Comparison of ENCODE assay signal across 12 cellular contexts in genomic region chr18:58416704-58417683, GRCh38.
DNase-seq lines count a peak whose midpoint lies in the region; ATAC-seq, FAIRE-seq and TF ChIP-seq lines count a peak whose summit lies in the region.
"Had no signal": no experiment of that assay in that cellular context is flagged by ENCODE, and none has a peak within 500 bp of the region (broad histone marks: within the 10 kb centered on the region; RNA-seq: fewer than 3 reads in every experiment).

No MANE protein-coding gene starts in this region.

- no peaks in the 10 kb centered on the region for H3K36me3 ChIP-seq in HepG2 (replicated peaks in 1 of 2; ENCODE audit: control insufficient read depth in 1 of 2, insufficient read depth in 2 of 2, low read length in 2 of 2)
- H3K36me3 ChIP-seq: tibial artery had no signal

- 63% methylated on average over 16 of the region's 16 CpGs for WGBS in HepG2 (ENCODE audit: low lambda C conversion rate)

- peak overlapping the region; percentile 98 for H3K27ac ChIP-seq in HepG2 (ENCODE audit: extremely low read length, insufficient read depth, low read length)
- H3K27ac ChIP-seq: tibial artery had no signal

- H3K4me3 ChIP-seq in HepG2 (replicated peaks in 1 of 3; ENCODE audit: insufficient read depth in 1 of 3, low read depth in 2 of 3, low read length in 3 of 3), result peak overlapping the region in 1 of 3 experiments; percentile 42; a peak in 2 of 6 replicates
- H3K4me3 ChIP-seq: tibial artery had no signal

- in situ Hi-C loops in ACHN (cut with HindIII; ENCODE audit: low pct_ligation_motif_present, low pct_unique_long_range_greater_than_20kb, low sequenced_read_pairs) (no loop called here), HepG2 (cut with HindIII; ENCODE audit: extremely low pct_ligation_motif_present, low pct_unique_long_range_greater_than_20kb) (loop anchor here (10.0 kb wide), 1 partner anchor 392 kb away; no protein-coding TSS in a partner anchor)

- no peaks in the 10 kb centered on the region for H3K9me3 ChIP-seq in HepG2 (ENCODE audit: low read length)
- H3K9me3 ChIP-seq: tibial artery had no signal

- TF ChIP-seq RAD21 in HepG2 (CRISPR knock-in tag; IDR thresholded peaks at IDR 0.05), result no peak

- TF ChIP-seq POLR2A in HepG2 (IDR thresholded peaks at IDR 0.05; ENCODE audit: insufficient read depth in 1 of 2, low read depth in 2 of 2, low read length in 2 of 2), result peak in 1 of 2 experiments; percentile 50; a peak in 2 of 4 replicates

- POLR2A ChIA-PET in HepG2 (lab: Yijun Ruan, JAX), result interaction anchor here (0.6 to 6.8 kb wide), 21 partner anchors 12 to 1635 kb away, joined by 3 to 181 read pairs (median 4); no protein-coding TSS in a partner anchor

- CTCF ChIA-PET in HepG2 (lab: Yijun Ruan, JAX; ENCODE audit: low intra/inter-chr PET ratio, low total read pairs), result no interaction called here

- no peak overlapping the region for H2AFZ ChIP-seq in HepG2 (ENCODE audit: low read length)

- no peaks in the 10 kb centered on the region for H4K20me1 ChIP-seq in HepG2 (ENCODE audit: insufficient read depth, low read length)

- intact Hi-C loops in HepG2 (cut with micrococcal nuclease; ENCODE audit: unreplicated experiment), result loop anchor here (1.0 to 10.0 kb wide), 2 partner anchors 10 to 792 kb away; partner anchors contain the start of gene NARS1

- FAIRE-seq in HepG2 (lab: Jason Lieb, UNC), result peak; percentile 60

- H3K4me2 ChIP-seq in HepG2 (ENCODE audit: low read depth, low read length), result peak overlapping the region; percentile 64

- BruUV-seq in HepG2 (replicated peaks; lab: Mats Ljungman, UMichigan), result TSS peak; percentile 51

- peaks cover 68% of the 10 kb centered on the region for H3K4me1 ChIP-seq in HepG2 (ENCODE audit: insufficient read depth, low read length)

- H3K79me2 ChIP-seq in HepG2 (ENCODE audit: insufficient read depth, low read length), result peaks cover 11% of the 10 kb centered on the region

- no peaks in the 10 kb centered on the region for H3K27me3 ChIP-seq in HepG2 (ENCODE audit: control insufficient read depth in 1 of 2, insufficient read depth in 2 of 2, low read length in 2 of 2)
- H3K27me3 ChIP-seq: tibial artery had no signal

- TF ChIP-seq CTCF in HepG2 (CRISPR knock-in tag; IDR thresholded peaks at IDR 0.05), result no peak

- ATAC-seq in HepG2 (peak; percentile 27), GM21423 (IDR thresholded peaks at IDR 0.05; ENCODE audit: unreplicated experiment) (no peak), HG03095 (IDR thresholded peaks at IDR 0.05; ENCODE audit: unreplicated experiment) (no peak), GM18519 (IDR thresholded peaks at IDR 0.05; ENCODE audit: low FRiP score, unreplicated experiment) (no peak)

- H3K9ac ChIP-seq in HepG2 (ENCODE audit: insufficient read depth, low read depth, low read length), result peak overlapping the region; percentile 73

- TF ChIP-seq EP300 in HepG2 (IDR thresholded peaks at IDR 0.05; ENCODE audit: low read depth in 2 of 2, low read length in 2 of 2) (no peak), HepG2 (CRISPR knock-in tag; IDR thresholded peaks at IDR 0.05; ENCODE audit: borderline replicate concordance) (peak; percentile 25; the same call in 1 of the 2 replicates)

- DNase-seq in ACHN, result peak; percentile 41
- DNase-seq in NCI-H82 treated with DMSO at 0.1 percent for 48 hours (lab: John Stamatoyannopoulos, UW; ENCODE audit: unreplicated experiment), result peak; percentile 85
- peak; percentile 52 for DNase-seq in dedifferentiated amniotic fluid mesenchymal stem cell (ENCODE audit: extremely low spot score)
- peak; percentile 70 for DNase-seq in HepG2 (ENCODE audit: low spot score)
- DNase-seq in stimulated activated naive CD4-positive, alpha-beta T cell treated with Interleukin-2 at 50 U/mL for 16 hours (lab: John Stamatoyannopoulos, UW), result no peak
- DNase-seq: DND-41, KG1, right cardiac atrium had no signal

TF ChIP-seq in HepG2, 621 proteins besides CTCF, POLR2A, EP300 and RAD21 (continues in another document):
- TF ChIP-seq RFXANK (CRISPR knock-in tag; IDR thresholded peaks at IDR 0.05), result no peak
- no peak for TF ChIP-seq ZBTB40 (IDR thresholded peaks at IDR 0.05)
- no peak for TF ChIP-seq ZBTB40 (CRISPR knock-in tag; IDR thresholded peaks at IDR 0.05)
- TF ChIP-seq ARID5B (CRISPR knock-in tag; IDR thresholded peaks at IDR 0.05), result 0 out of 2 replicates have a peak, but pooled peaks have one; percentile 2
- TF ChIP-seq ZNF256 (CRISPR knock-in tag; conservative IDR thresholded peaks at IDR 0.05), result no peak
- TF ChIP-seq SP4 (CRISPR knock-in tag; IDR thresholded peaks at IDR 0.05), result no peak
